In genomic region chr11:13333456-13333957, GRCh38 we compare ENCODE assay signal across 11 cellular contexts. TPM values are rescaled to one million over a fixed set of nuclear protein-coding genes. Genes with fewer than 3 reads are reported as not detected.
DNase-seq lines count a peak whose midpoint lies in the region; ATAC-seq, FAIRE-seq and TF ChIP-seq lines count a peak whose summit lies in the region.
"Had no signal": no experiment of that assay in that cellular context is flagged by ENCODE, and none has a peak within 500 bp of the region (broad histone marks: within the 10 kb centered on the region; RNA-seq: fewer than 3 reads in every experiment).

No MANE protein-coding gene starts in this region.

- no peak overlapping the region for H3K27ac Mint-ChIP-seq in astrocyte (ENCODE audit: unreplicated experiment)

- H3K18ac ChIP-seq in IMR-90 (ENCODE audit: low read depth, low read length) = no peak overlapping the region

- POLR2A ChIA-PET in IMR-90 (lab: Charles Lee; ENCODE audit: unreplicated experiment) = no interaction called here

- no peak overlapping the region for H3K56ac ChIP-seq in IMR-90 (ENCODE audit: extremely low read depth, insufficient read depth, low read length)

- peaks cover 58% of the 10 kb centered on the region for H3K4me1 Mint-ChIP-seq in astrocyte (ENCODE audit: low read depth, unreplicated experiment)

- CTCF ChIA-PET in IMR-90 (lab: Yijun Ruan, JAX) = interaction anchor here (0.7 to 4.9 kb wide), 2 partner anchors 124 to 146 kb away, joined by 4 to 39 read pairs; no protein-coding TSS in a partner anchor

- peaks cover 33% of the 10 kb centered on the region for H3K9me1 ChIP-seq in IMR-90 (ENCODE audit: insufficient read depth, low read length)

- H2BK120ac ChIP-seq in IMR-90 (ENCODE audit: low read depth, low read length) = peak overlapping the region; percentile 18; the same call in 1 of the 2 replicates

- H3K27me3 Mint-ChIP-seq in astrocyte (ENCODE audit: low read depth, unreplicated experiment) = no peaks in the 10 kb centered on the region
- H3K27me3 Mint-ChIP-seq: brain had no signal

- H3K23ac ChIP-seq in IMR-90 (ENCODE audit: low read depth, low read length) = no peak overlapping the region; the same call in 1 of the 2 replicates

- H4K20me1 ChIP-seq in IMR-90 (ENCODE audit: insufficient read depth, low read length) (no peaks in the 10 kb centered on the region), astrocyte (ENCODE audit: insufficient read depth, low read length) (no peaks in the 10 kb centered on the region)

- H2AK9ac ChIP-seq in IMR-90 (replicated peaks; ENCODE audit: low read depth, low read length, poor library complexity) = peak overlapping the region; percentile 19

- H3K9ac ChIP-seq in IMR-90 (ENCODE audit: low read depth, low read length) (no peak overlapping the region), astrocyte (ENCODE audit: low read length) (no peak overlapping the region)

- peak overlapping the region; percentile 42; the same call in 1 of the 2 replicates for H3K14ac ChIP-seq in IMR-90 (replicated peaks; ENCODE audit: low read depth, low read length)

- H3K4me2 ChIP-seq in IMR-90 (ENCODE audit: low read depth, low read length) = no peak overlapping the region
- peak overlapping the region; percentile 49 for H3K4me2 ChIP-seq in astrocyte (ENCODE audit: low read length)

- intact Hi-C loops in IMR-90 (cut with micrococcal nuclease) = no loop called here
- intact Hi-C loops in gastrocnemius medialis (cut with DNase I; ENCODE audit: low total_unique reads) = loop anchor here (10.0 kb wide), 1 partner anchor 659 kb away; the partner anchor contains the start of gene TEAD1

- no TSS peak for BruUV-seq in IMR-90 (replicated peaks; lab: Mats Ljungman, UMichigan)

- H3K4me3 Mint-ChIP-seq in astrocyte (ENCODE audit: unreplicated experiment) = no peak overlapping the region
- H3K4me3 Mint-ChIP-seq: brain had no signal

- TF ChIP-seq CTCF in IMR-90 (conservative IDR thresholded peaks at IDR 0.05; ENCODE audit: low read depth, low read length) (no peak), astrocyte (IDR thresholded peaks at IDR 0.05; ENCODE audit: insufficient read depth, low read depth, low read length) (no peak), gastrocnemius medialis (IDR thresholded peaks at IDR 0.05 in 4 of 5, conservative IDR thresholded peaks at IDR 0.05 in 1 of 5) (no peak), GM13976 (IDR thresholded peaks at IDR 0.05; ENCODE audit: borderline replicate concordance, control extremely low read depth, extremely low read depth, insufficient read depth, missing control alignments) (no peak)

- no peak overlapping the region for H2AFZ ChIP-seq in IMR-90 (replicated peaks; ENCODE audit: low read length, poor library complexity)
- no peak overlapping the region for H2AFZ ChIP-seq in astrocyte (ENCODE audit: low read depth, low read length)

- no peak for TF ChIP-seq RAD21 in IMR-90 (IDR thresholded peaks at IDR 0.05; ENCODE audit: low read length)

- no peak overlapping the region for H2BK5ac ChIP-seq in IMR-90 (ENCODE audit: low read depth, low read length, poor library complexity, severe bottlenecking)

- H3K27ac ChIP-seq in IMR-90 (ENCODE audit: insufficient read depth, low read length) (no peak overlapping the region), astrocyte (ENCODE audit: low read depth, low read length) (no peak overlapping the region), gastrocnemius medialis (peak overlapping the region; percentile 37 to 65 (median 46))
- H3K27ac ChIP-seq: SJSA1 had no signal

- no peak overlapping the region for H4K5ac ChIP-seq in IMR-90 (ENCODE audit: low read depth, low read length)

- no peaks in the 10 kb centered on the region for H3K36me3 ChIP-seq in IMR-90 (ENCODE audit: control insufficient read depth, insufficient read depth, low read length)
- no peaks in the 10 kb centered on the region for H3K36me3 ChIP-seq in astrocyte (ENCODE audit: insufficient read depth, low read length)
- no peaks in the 10 kb centered on the region for H3K36me3 ChIP-seq in gastrocnemius medialis
- H3K36me3 ChIP-seq: SJSA1 had no signal

- WGBS in IMR-90 (ENCODE audit: extremely low coverage in 2 of 2, insufficient read length in 1 of 2), 2 experiments = 91% methylated on average over 4 of the region's 7 CpGs; no CpG with 5 or more reads in 1 of the 2 experiments

- no peaks in the 10 kb centered on the region for H3K9me3 Mint-ChIP-seq in astrocyte (ENCODE audit: unreplicated experiment)
- H3K9me3 Mint-ChIP-seq: brain had no signal

- no peak for FAIRE-seq in astrocyte (lab: Jason Lieb, UNC)

- in situ Hi-C loops in IMR-90 (cut with MboI; ENCODE audit: low sequenced_read_pairs) (loop anchor here (25.0 kb wide), 1 partner anchor 1021 kb away; no protein-coding TSS in a partner anchor), gastrocnemius medialis (cut with MboI; ENCODE audit: low sequenced_read_pairs in 4 of 4) (loop anchor here (10.0 to 25.0 kb wide), 3 partner anchors 49 to 371 kb away; partner anchors contain the start of gene BMAL1 (in 1 of the 4)), GM13976 (cut with MboI; ENCODE audit: low sequenced_read_pairs, unreplicated experiment) (loop anchor here (10.0 to 25.0 kb wide), 2 partner anchors 119 to 371 kb away; no protein-coding TSS in a partner anchor)

- H2BK15ac ChIP-seq in IMR-90 (ENCODE audit: low read depth, low read length) = peak overlapping the region; percentile 51; the same call in 1 of the 3 replicates

- H2BK20ac ChIP-seq in IMR-90 (ENCODE audit: low read depth, low read length) = peak overlapping the region; percentile 62

- ATAC-seq in GM19023 (IDR thresholded peaks at IDR 0.05; ENCODE audit: unreplicated experiment) (peak; percentile 50), IMR-90 (ENCODE audit: low read depth) (no peak), gastrocnemius medialis (no peak), GM19467 (IDR thresholded peaks at IDR 0.05; ENCODE audit: unreplicated experiment) (no peak)

- no peak for DNase-seq in IMR-90
- DNase-seq in astrocyte (ENCODE audit: low read depth) = peak; percentile 51
- DNase-seq in gastrocnemius medialis = no peak
- no peak for DNase-seq in GM13976 (ENCODE audit: low spot score)
- no peak for DNase-seq in stimulated activated CD4-positive, alpha-beta T cell treated with anti-CD3 and anti-CD28 coated beads, Interleukin-2, amount 100 ng/mL, for 48 hours
- no peak for DNase-seq in amniotic stem cell (lab: John Stamatoyannopoulos, UW)
- DNase-seq: stimulated activated CD4-positive, alpha-beta T cell treated with anti-CD3 and anti-CD28 coated beads, Interleukin-2, amount 100 ng/mL, for 24 hours had no signal

- no peak for TF ChIP-seq POLR2A in IMR-90 (IDR thresholded peaks at IDR 0.05; ENCODE audit: low read depth, low read length)
- no peak for TF ChIP-seq POLR2A in gastrocnemius medialis (IDR thresholded peaks at IDR 0.05)

- H3K4me1 ChIP-seq in IMR-90 (ENCODE audit: control insufficient read depth, insufficient read depth, low read length) (peaks cover 16% of the 10 kb centered on the region), astrocyte (ENCODE audit: insufficient read depth, low read length) (peaks cover 51% of the 10 kb centered on the region), gastrocnemius medialis (peaks cover 97 to 99% of the 10 kb centered on the region in 2 donors)

- peak overlapping the region; percentile 87 for H2AK5ac ChIP-seq in IMR-90 (ENCODE audit: low read depth, low read length)

- peaks cover 33 to 64% of the 10 kb centered on the region in 2 experiments for H3K79me1 ChIP-seq in IMR-90 (ENCODE audit: low read depth in 1 of 2, low read length in 2 of 2)

- dilution Hi-C loops in IMR-90 (cut with HindIII; ENCODE audit: low sequenced_read_pairs, unreplicated experiment) = no loop called here

- H3K9me3 ChIP-seq in IMR-90 (ENCODE audit: control insufficient read depth, insufficient read depth, low read length) = no peaks in the 10 kb centered on the region
- H3K9me3 ChIP-seq in astrocyte (ENCODE audit: insufficient read depth, low read depth, low read length) = no peaks in the 10 kb centered on the region
- H3K9me3 ChIP-seq in gastrocnemius medialis = no peaks in the 10 kb centered on the region
- H3K9me3 ChIP-seq: SJSA1 had no signal

- H3K36me3 Mint-ChIP-seq in astrocyte (ENCODE audit: low read depth, unreplicated experiment) = peaks cover 4% of the 10 kb centered on the region
- H3K36me3 Mint-ChIP-seq: brain had no signal

- H3K4ac ChIP-seq in IMR-90 (ENCODE audit: low read depth, low read length) = peak overlapping the region; percentile 25

- H3K79me2 ChIP-seq in astrocyte (ENCODE audit: insufficient read depth, low read length) = no peaks in the 10 kb centered on the region

- H4K8ac ChIP-seq in IMR-90 (ENCODE audit: low read depth in 2 of 2, low read length in 2 of 2) = no peak overlapping the region; a peak in 1 of 4 replicates

- H4K91ac ChIP-seq in IMR-90 (ENCODE audit: insufficient read depth, low read depth, low read length) = peak overlapping the region; percentile 46; the same call in 1 of the 2 replicates

- no peaks in the 10 kb centered on the region for H3K27me3 ChIP-seq in IMR-90 (ENCODE audit: control insufficient read depth, insufficient read depth, low read length)
- H3K27me3 ChIP-seq in astrocyte (ENCODE audit: insufficient read depth, low read length) = no peaks in the 10 kb centered on the region
- H3K27me3 ChIP-seq in gastrocnemius medialis = no peaks in the 10 kb centered on the region
- H3K27me3 ChIP-seq: SJSA1 had no signal

- H3K4me3 ChIP-seq in IMR-90 (ENCODE audit: insufficient read depth, low read depth, low read length) = no peak overlapping the region
- no peak overlapping the region for H3K4me3 ChIP-seq in astrocyte (ENCODE audit: insufficient read depth, low read depth, low read length)
- H3K4me3 ChIP-seq in gastrocnemius medialis = no peak overlapping the region
- H3K4me3 ChIP-seq: SJSA1 had no signal

TF ChIP-seq in IMR-90, 13 proteins besides CTCF, POLR2A, EP300 and RAD21 (continues in another document):
- no peak for TF ChIP-seq BHLHE40 (IDR thresholded peaks at IDR 0.05; ENCODE audit: low read depth, low read length)
- no peak for TF ChIP-seq MAFK (IDR thresholded peaks at IDR 0.05; ENCODE audit: low read depth, low read length)
- TF ChIP-seq MAZ (IDR thresholded peaks at IDR 0.05; ENCODE audit: borderline replicate concordance, low read depth, low read length) = no peak
- TF ChIP-seq SMC3 (IDR thresholded peaks at IDR 0.05; ENCODE audit: low read depth, low read length) = no peak
- no peak for TF ChIP-seq CHD1 (IDR thresholded peaks at IDR 0.05; ENCODE audit: low read depth, low read length)
- TF ChIP-seq USF2 (IDR thresholded peaks at IDR 0.05; ENCODE audit: low read depth, low read length) = no peak

RNA-seq across cellular contexts. Expression of gene BMAL1, which starts 55.9 kb away (rescaled TPM):
- total RNA-seq in IMR-90 (2012; rRNA removed) (9.9 and 13.1 TPM in 2 replicates), astrocyte (21.1 and 26.9 TPM in 2 replicates), gastrocnemius medialis (10 to 100 TPM; 27.7 to 81.8 (median 41.0) TPM)
- polyA plus RNA-seq in IMR-90 (2012; rRNA removed) = 7.5 and 8.8 TPM in 2 replicates
- polyA plus RNA-seq in IMR-90 (2012; cell fraction: cytosol; rRNA removed) = 3.2 and 7.1 TPM in 2 replicates
- 7.6 and 22.8 TPM in 2 replicates for polyA plus RNA-seq in IMR-90 (2012; cell fraction: nucleus; rRNA removed; ENCODE audit: low replicate concordance)

Comparison
In these comparisons a context has a peak if more than half of its experiments do, and no peak if none do; other contexts are left out.
1. H3K27ac ChIP-seq: peak in gastrocnemius medialis (4 of 4); none in IMR-90 (single experiment) and astrocyte (single experiment).